1 cellular context compared by ENCODE assay signal in genomic region chrX:25012793-25013592, GRCh38.
TF ChIP-seq lines count a peak whose summit lies in the region.

No MANE protein-coding gene starts in this region.

TF ChIP-seq in K562, 482 proteins besides CTCF, POLR2A, EP300 and RAD21 (continued from another document):
- TF ChIP-seq ZBTB9 (CRISPR knock-in tag; IDR thresholded peaks at IDR 0.05) (peak; percentile 87; the same call in 1 of the 2 replicates), PBX2 (CRISPR knock-in tag; IDR thresholded peaks at IDR 0.05; ENCODE audit: low read depth) (no peak), PBX2 (tag; conservative IDR thresholded peaks at IDR 0.05; ENCODE audit: low read depth) (no peak), CTBP1 (IDR thresholded peaks at IDR 0.05; ENCODE audit: borderline replicate concordance) (peak; percentile 40; the same call in 1 of the 2 replicates), ZNF347 (CRISPR knock-in tag; IDR thresholded peaks at IDR 0.05; ENCODE audit: low read depth) (no peak), MAX (CRISPR knock-in tag; IDR thresholded peaks at IDR 0.05) (no peak), ZBTB43 (CRISPR knock-in tag; IDR thresholded peaks at IDR 0.05) (no peak), EHMT2 (IDR thresholded peaks at IDR 0.05) (no peak), ZNF263 (CRISPR knock-in tag; IDR thresholded peaks at IDR 0.05; ENCODE audit: borderline replicate concordance) (peak; percentile 93), L3MBTL2 (IDR thresholded peaks at IDR 0.05) (peak; percentile 7; the same call in 1 of the 2 replicates)
